Comparison of ENCODE assay signal across 25 cellular contexts in genomic region chr13:60623131-60623530, GRCh38.
"Had no signal": no experiment of that assay in that cellular context is flagged by ENCODE, and none has a peak within 500 bp of the region (broad histone marks: within the 10 kb centered on the region; RNA-seq: fewer than 3 reads in every experiment).

No MANE protein-coding gene starts in this region.

- H3K4me2 ChIP-seq: hepatocyte had no signal

- H3K27me3 ChIP-seq: colonic mucosa, esophagus squamous epithelium, gastroesophageal sphincter, hepatocyte, left lung had no signal

- H3K4me1 Mint-ChIP-seq: immature natural killer cell; memory B cell; naive thymus-derived CD4-positive, alpha-beta T cell had no signal

- H3K27me3 Mint-ChIP-seq: dendritic cell treated with granulocyte-macrophage colony-stimulating factor and Interleukin-4, amounts not matched to agents 40 ng/mL and 50 ng/mL, for 4 days had no signal

- H2AFZ ChIP-seq: hepatocyte had no signal

- H3K36me3 ChIP-seq: colonic mucosa, esophagus squamous epithelium, gastroesophageal sphincter, heart left ventricle, left lung, lower lobe of right lung had no signal

- H3K4me3 ChIP-seq: colonic mucosa, esophagus squamous epithelium, gastroesophageal sphincter, heart left ventricle, hepatocyte, left lung, lower lobe of right lung had no signal

- DNase-seq: colonic mucosa; cortex of kidney; effector CD8-positive, alpha-beta T cell; effector memory CD8-positive, alpha-beta T cell; endodermal cell; erythroblast; esophagus squamous epithelium; foreskin fibroblast; heart left ventricle; hypothalamus; immature natural killer cell; islet precursor cell; left cardiac atrium; left lung; left ventricle myocardium superior; lower lobe of right lung; mesendoderm; midbrain; naive thymus-derived CD4-positive, alpha-beta T cell had no signal

- H3K4me1 ChIP-seq: colonic mucosa, gastroesophageal sphincter, heart left ventricle, left lung, lower lobe of right lung had no signal

- H3K4me3 Mint-ChIP-seq: dendritic cell treated with granulocyte-macrophage colony-stimulating factor and Interleukin-4, amounts not matched to agents 40 ng/mL and 50 ng/mL, for 4 days; effector memory CD8-positive, alpha-beta T cell; endodermal cell; immature natural killer cell; memory B cell; naive thymus-derived CD4-positive, alpha-beta T cell had no signal

- H3K27ac ChIP-seq: colonic mucosa, epithelial cell of prostate, esophagus squamous epithelium, gastroesophageal sphincter, heart left ventricle, hepatocyte, left lung, lower lobe of right lung had no signal

- ATAC-seq: effector memory CD8-positive, alpha-beta T cell; esophagus mucosa; gastroesophageal sphincter; heart left ventricle; left cardiac atrium; left lung; left ventricle myocardium superior; lower lobe of right lung; naive thymus-derived CD4-positive, alpha-beta T cell had no signal

- H3K9me3 ChIP-seq: colonic mucosa, esophagus squamous epithelium, gastroesophageal sphincter, heart left ventricle, left lung, lower lobe of right lung had no signal

- H3K79me2 ChIP-seq: hepatocyte had no signal

- H3K36me3 Mint-ChIP-seq: immature natural killer cell; memory B cell; naive thymus-derived CD4-positive, alpha-beta T cell had no signal

- H3K27ac Mint-ChIP-seq: dendritic cell treated with granulocyte-macrophage colony-stimulating factor and Interleukin-4, amounts not matched to agents 40 ng/mL and 50 ng/mL, for 4 days; effector memory CD8-positive, alpha-beta T cell; endodermal cell; immature natural killer cell; memory B cell; naive thymus-derived CD4-positive, alpha-beta T cell had no signal

- H3K9me3 Mint-ChIP-seq: dendritic cell treated with granulocyte-macrophage colony-stimulating factor and Interleukin-4, amounts not matched to agents 40 ng/mL and 50 ng/mL, for 4 days; endodermal cell; memory B cell had no signal
